In the genomic region with DNA sequence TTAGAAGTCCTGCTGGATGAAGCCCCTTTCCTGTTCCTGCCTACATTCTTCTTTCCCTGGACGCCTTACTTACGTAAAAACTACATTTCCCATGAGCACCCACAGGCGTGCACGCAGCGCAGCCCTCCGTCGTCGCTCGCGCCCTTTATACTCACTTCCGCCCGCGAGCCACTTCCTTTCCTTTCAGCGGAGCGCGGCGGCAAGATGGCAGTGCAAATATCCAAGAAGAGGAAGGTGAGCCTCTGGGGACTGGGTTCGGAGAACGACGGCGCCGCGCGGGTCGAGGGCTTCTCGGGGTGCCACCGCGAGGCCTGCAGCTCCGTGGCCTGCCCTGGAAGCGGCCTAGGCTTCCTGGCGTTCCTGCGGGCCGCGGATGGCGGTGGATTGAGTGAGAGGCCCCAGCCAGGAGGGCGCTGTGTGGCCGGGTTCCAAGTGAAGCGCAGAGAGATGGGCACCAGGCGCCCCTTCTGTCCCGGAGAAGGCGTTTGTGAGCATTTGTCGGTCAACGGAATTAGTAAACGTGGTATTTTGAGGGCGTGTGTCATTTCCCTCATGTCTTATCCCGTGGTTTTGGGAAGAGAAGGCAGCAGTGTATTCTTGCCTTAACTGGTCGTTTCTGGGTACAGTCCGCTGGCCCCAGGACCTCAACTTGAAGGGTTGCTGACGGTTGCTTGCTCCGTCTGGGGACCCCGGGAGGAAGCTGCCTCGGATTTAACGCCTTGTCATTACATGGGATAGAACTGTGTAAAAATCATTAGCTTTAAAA, we compare ENCODE assay signal across 1 cellular context.
TF ChIP-seq lines count a peak whose summit lies in the region.

A gene (plus strand): TSS at position 175 of the 766 bp plus-strand sequence. CDS start 30 bp downstream, at position 205.

TF ChIP-seq in HepG2, 621 proteins besides CTCF, POLR2A, EP300 and RAD21 (continued from another document and continues in another):
- TF ChIP-seq, protein P1, sequence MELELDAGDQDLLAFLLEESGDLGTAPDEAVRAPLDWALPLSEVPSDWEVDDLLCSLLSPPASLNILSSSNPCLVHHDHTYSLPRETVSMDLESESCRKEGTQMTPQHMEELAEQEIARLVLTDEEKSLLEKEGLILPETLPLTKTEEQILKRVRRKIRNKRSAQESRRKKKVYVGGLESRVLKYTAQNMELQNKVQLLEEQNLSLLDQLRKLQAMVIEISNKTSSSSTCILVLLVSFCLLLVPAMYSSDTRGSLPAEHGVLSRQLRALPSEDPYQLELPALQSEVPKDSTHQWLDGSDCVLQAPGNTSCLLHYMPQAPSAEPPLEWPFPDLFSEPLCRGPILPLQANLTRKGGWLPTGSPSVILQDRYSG (CRISPR knock-in tag; IDR thresholded peaks at IDR 0.05): 0 out of 2 replicates have a peak, but pooled peaks have one; percentile 53
- TF ChIP-seq TMF1 (CRISPR knock-in tag; IDR thresholded peaks at IDR 0.05; ENCODE audit: low read depth) (peak; percentile 77), ZNF253 (CRISPR knock-in tag; IDR thresholded peaks at IDR 0.05; ENCODE audit: borderline replicate concordance) (no peak), NR2F6 (IDR thresholded peaks at IDR 0.05) (no peak), NR2F6 (CRISPR knock-in tag; IDR thresholded peaks at IDR 0.05) (peak; percentile 45; the same call in 1 of the 2 replicates), ZNF3 (CRISPR knock-in tag; IDR thresholded peaks at IDR 0.05) (no peak), PTBP1 (IDR thresholded peaks at IDR 0.05; ENCODE audit: low read depth, low read length, poor library complexity, severe bottlenecking) (peak; percentile 89), FOXM1 (CRISPR knock-in tag; IDR thresholded peaks at IDR 0.05) (no peak), SRF (IDR thresholded peaks at IDR 0.05; ENCODE audit: low read depth, low read length) (0 out of 2 replicates have a peak, but pooled peaks have one; percentile 32), KDM6A (CRISPR knock-in tag; IDR thresholded peaks at IDR 0.05; ENCODE audit: low read depth) (no peak), ZNF296 (CRISPR knock-in tag; conservative IDR thresholded peaks at IDR 0.05) (0 out of 2 replicates have a peak, but pooled peaks have one; percentile 68), NFE2 (CRISPR knock-in tag; IDR thresholded peaks at IDR 0.05) (no peak), FOXA3 (CRISPR knock-in tag; IDR thresholded peaks at IDR 0.05) (peak; percentile 70), FOXP1 (IDR thresholded peaks at IDR 0.05) (no peak), FOXP1 (CRISPR knock-in tag; IDR thresholded peaks at IDR 0.05) (no peak), ZBTB7A (CRISPR knock-in tag; IDR thresholded peaks at IDR 0.05) (0 out of 2 replicates have a peak, but pooled peaks have one; percentile 52), ZNF326 (CRISPR knock-in tag; IDR thresholded peaks at IDR 0.05; ENCODE audit: borderline replicate concordance) (no peak), ZNF569 (CRISPR knock-in tag; IDR thresholded peaks at IDR 0.05; ENCODE audit: borderline replicate concordance) (0 out of 2 replicates have a peak, but pooled peaks have one; percentile 61), ZNF570 (CRISPR knock-in tag; IDR thresholded peaks at IDR 0.05; ENCODE audit: borderline replicate concordance) (peak; percentile 88), NKX3-1 (CRISPR knock-in tag; IDR thresholded peaks at IDR 0.05) (peak; percentile 86), ETV6 (CRISPR knock-in tag; conservative IDR thresholded peaks at IDR 0.05) (peak; percentile 87; the same call in 1 of the 2 replicates), ZNF446 (CRISPR knock-in tag; IDR thresholded peaks at IDR 0.05) (no peak), ZNF75D (CRISPR knock-in tag; IDR thresholded peaks at IDR 0.05; ENCODE audit: borderline replicate concordance) (no peak), ZNF33B (CRISPR knock-in tag; IDR thresholded peaks at IDR 0.05) (peak; percentile 95), NCOR1 (IDR thresholded peaks at IDR 0.05; ENCODE audit: borderline replicate concordance, low read length) (no peak; the same call in 1 of the 2 replicates), GABPB1 (CRISPR knock-in tag; IDR thresholded peaks at IDR 0.05) (peak; percentile 98), HCFC1 (IDR thresholded peaks at IDR 0.05; ENCODE audit: low read depth, low read length) (peak; percentile 92), ZNF552 (CRISPR knock-in tag; IDR thresholded peaks at IDR 0.05; ENCODE audit: borderline replicate concordance) (no peak), JUN (CRISPR knock-in tag; IDR thresholded peaks at IDR 0.05) (no peak), EEA1 (CRISPR knock-in tag; IDR thresholded peaks at IDR 0.05; ENCODE audit: borderline replicate concordance) (no peak), TSC22D2 (CRISPR knock-in tag; IDR thresholded peaks at IDR 0.05; ENCODE audit: borderline replicate concordance) (peak; percentile 95), TEAD2 (CRISPR knock-in tag; IDR thresholded peaks at IDR 0.05) (no peak), ZNF317 (CRISPR knock-in tag; IDR thresholded peaks at IDR 0.05) (peak; percentile 71; the same call in 1 of the 2 replicates), SIN3B (IDR thresholded peaks at IDR 0.05; ENCODE audit: low read length) (0 out of 2 replicates have a peak, but pooled peaks have one; percentile 51), HNRNPLL (IDR thresholded peaks at IDR 0.05; ENCODE audit: low read depth, low read length, poor library complexity, severe bottlenecking) (peak; percentile 74), RNF2 (conservative IDR thresholded peaks at IDR 0.05; ENCODE audit: low read depth) (0 out of 2 replicates have a peak, but pooled peaks have one; percentile 53), ZBTB1 (CRISPR knock-in tag; IDR thresholded peaks at IDR 0.05; ENCODE audit: borderline replicate concordance) (no peak), ZMYM2 (CRISPR knock-in tag; IDR thresholded peaks at IDR 0.05) (no peak), XBP1 (CRISPR knock-in tag; IDR thresholded peaks at IDR 0.05) (no peak), GPN1 (CRISPR knock-in tag; IDR thresholded peaks at IDR 0.05; ENCODE audit: borderline replicate concordance) (peak; percentile 90; the same call in 1 of the 2 replicates), ZSCAN21 (CRISPR knock-in tag; IDR thresholded peaks at IDR 0.05; ENCODE audit: borderline replicate concordance) (peak; percentile 43; the same call in 1 of the 2 replicates), ZNF605 (CRISPR knock-in tag; IDR thresholded peaks at IDR 0.05) (peak; percentile 95; the same call in 1 of the 2 replicates)
- TF ChIP-seq, protein P2, sequence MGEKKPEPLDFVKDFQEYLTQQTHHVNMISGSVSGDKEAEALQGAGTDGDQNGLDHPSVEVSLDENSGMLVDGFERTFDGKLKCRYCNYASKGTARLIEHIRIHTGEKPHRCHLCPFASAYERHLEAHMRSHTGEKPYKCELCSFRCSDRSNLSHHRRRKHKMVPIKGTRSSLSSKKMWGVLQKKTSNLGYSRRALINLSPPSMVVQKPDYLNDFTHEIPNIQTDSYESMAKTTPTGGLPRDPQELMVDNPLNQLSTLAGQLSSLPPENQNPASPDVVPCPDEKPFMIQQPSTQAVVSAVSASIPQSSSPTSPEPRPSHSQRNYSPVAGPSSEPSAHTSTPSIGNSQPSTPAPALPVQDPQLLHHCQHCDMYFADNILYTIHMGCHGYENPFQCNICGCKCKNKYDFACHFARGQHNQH (CRISPR knock-in tag; IDR thresholded peaks at IDR 0.05): peak; percentile 93
- TF ChIP-seq, protein P3, sequence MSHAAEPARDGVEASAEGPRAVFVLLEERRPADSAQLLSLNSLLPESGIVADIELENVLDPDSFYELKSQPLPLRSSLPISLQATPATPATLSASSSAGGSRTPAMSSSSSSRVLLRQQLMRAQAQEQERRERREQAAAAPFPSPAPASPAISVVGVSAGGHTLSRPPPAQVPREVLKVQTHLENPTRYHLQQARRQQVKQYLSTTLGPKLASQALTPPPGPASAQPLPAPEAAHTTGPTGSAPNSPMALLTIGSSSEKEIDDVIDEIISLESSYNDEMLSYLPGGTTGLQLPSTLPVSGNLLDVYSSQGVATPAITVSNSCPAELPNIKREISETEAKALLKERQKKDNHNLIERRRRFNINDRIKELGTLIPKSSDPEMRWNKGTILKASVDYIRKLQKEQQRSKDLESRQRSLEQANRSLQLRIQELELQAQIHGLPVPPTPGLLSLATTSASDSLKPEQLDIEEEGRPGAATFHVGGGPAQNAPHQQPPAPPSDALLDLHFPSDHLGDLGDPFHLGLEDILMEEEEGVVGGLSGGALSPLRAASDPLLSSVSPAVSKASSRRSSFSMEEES (CRISPR knock-in tag; IDR thresholded peaks at IDR 0.05): peak; percentile 61
- TF ChIP-seq, protein P4, sequence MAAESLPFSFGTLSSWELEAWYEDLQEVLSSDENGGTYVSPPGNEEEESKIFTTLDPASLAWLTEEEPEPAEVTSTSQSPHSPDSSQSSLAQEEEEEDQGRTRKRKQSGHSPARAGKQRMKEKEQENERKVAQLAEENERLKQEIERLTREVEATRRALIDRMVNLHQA (CRISPR knock-in tag; IDR thresholded peaks at IDR 0.05): no peak
- TF ChIP-seq, protein P5, sequence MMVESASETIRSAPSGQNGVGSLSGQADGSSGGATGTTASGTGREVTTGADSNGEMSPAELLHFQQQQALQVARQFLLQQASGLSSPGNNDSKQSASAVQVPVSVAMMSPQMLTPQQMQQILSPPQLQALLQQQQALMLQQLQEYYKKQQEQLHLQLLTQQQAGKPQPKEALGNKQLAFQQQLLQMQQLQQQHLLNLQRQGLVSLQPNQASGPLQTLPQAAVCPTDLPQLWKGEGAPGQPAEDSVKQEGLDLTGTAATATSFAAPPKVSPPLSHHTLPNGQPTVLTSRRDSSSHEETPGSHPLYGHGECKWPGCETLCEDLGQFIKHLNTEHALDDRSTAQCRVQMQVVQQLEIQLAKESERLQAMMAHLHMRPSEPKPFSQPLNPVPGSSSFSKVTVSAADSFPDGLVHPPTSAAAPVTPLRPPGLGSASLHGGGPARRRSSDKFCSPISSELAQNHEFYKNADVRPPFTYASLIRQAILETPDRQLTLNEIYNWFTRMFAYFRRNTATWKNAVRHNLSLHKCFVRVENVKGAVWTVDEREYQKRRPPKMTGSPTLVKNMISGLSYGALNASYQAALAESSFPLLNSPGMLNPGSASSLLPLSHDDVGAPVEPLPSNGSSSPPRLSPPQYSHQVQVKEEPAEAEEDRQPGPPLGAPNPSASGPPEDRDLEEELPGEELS (CRISPR knock-in tag; IDR thresholded peaks at IDR 0.05): peak; percentile 39; the same call in 1 of the 2 replicates
- TF ChIP-seq, protein P6, sequence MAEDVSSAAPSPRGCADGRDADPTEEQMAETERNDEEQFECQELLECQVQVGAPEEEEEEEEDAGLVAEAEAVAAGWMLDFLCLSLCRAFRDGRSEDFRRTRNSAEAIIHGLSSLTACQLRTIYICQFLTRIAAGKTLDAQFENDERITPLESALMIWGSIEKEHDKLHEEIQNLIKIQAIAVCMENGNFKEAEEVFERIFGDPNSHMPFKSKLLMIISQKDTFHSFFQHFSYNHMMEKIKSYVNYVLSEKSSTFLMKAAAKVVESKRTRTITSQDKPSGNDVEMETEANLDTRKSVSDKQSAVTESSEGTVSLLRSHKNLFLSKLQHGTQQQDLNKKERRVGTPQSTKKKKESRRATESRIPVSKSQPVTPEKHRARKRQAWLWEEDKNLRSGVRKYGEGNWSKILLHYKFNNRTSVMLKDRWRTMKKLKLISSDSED (CRISPR knock-in tag; IDR thresholded peaks at IDR 0.05): no peak
- TF ChIP-seq, protein P7, sequence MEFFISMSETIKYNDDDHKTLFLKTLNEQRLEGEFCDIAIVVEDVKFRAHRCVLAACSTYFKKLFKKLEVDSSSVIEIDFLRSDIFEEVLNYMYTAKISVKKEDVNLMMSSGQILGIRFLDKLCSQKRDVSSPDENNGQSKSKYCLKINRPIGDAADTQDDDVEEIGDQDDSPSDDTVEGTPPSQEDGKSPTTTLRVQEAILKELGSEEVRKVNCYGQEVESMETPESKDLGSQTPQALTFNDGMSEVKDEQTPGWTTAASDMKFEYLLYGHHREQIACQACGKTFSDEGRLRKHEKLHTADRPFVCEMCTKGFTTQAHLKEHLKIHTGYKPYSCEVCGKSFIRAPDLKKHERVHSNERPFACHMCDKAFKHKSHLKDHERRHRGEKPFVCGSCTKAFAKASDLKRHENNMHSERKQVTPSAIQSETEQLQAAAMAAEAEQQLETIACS (CRISPR knock-in tag; IDR thresholded peaks at IDR 0.05): peak; percentile 54
- TF ChIP-seq, protein P8, sequence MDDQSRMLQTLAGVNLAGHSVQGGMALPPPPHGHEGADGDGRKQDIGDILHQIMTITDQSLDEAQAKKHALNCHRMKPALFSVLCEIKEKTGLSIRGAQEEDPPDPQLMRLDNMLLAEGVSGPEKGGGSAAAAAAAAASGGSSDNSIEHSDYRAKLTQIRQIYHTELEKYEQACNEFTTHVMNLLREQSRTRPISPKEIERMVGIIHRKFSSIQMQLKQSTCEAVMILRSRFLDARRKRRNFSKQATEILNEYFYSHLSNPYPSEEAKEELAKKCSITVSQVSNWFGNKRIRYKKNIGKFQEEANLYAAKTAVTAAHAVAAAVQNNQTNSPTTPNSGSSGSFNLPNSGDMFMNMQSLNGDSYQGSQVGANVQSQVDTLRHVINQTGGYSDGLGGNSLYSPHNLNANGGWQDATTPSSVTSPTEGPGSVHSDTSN (CRISPR knock-in tag; IDR thresholded peaks at IDR 0.05; ENCODE audit: borderline replicate concordance): no peak; the same call in 1 of the 2 replicates
- TF ChIP-seq, protein P9, sequence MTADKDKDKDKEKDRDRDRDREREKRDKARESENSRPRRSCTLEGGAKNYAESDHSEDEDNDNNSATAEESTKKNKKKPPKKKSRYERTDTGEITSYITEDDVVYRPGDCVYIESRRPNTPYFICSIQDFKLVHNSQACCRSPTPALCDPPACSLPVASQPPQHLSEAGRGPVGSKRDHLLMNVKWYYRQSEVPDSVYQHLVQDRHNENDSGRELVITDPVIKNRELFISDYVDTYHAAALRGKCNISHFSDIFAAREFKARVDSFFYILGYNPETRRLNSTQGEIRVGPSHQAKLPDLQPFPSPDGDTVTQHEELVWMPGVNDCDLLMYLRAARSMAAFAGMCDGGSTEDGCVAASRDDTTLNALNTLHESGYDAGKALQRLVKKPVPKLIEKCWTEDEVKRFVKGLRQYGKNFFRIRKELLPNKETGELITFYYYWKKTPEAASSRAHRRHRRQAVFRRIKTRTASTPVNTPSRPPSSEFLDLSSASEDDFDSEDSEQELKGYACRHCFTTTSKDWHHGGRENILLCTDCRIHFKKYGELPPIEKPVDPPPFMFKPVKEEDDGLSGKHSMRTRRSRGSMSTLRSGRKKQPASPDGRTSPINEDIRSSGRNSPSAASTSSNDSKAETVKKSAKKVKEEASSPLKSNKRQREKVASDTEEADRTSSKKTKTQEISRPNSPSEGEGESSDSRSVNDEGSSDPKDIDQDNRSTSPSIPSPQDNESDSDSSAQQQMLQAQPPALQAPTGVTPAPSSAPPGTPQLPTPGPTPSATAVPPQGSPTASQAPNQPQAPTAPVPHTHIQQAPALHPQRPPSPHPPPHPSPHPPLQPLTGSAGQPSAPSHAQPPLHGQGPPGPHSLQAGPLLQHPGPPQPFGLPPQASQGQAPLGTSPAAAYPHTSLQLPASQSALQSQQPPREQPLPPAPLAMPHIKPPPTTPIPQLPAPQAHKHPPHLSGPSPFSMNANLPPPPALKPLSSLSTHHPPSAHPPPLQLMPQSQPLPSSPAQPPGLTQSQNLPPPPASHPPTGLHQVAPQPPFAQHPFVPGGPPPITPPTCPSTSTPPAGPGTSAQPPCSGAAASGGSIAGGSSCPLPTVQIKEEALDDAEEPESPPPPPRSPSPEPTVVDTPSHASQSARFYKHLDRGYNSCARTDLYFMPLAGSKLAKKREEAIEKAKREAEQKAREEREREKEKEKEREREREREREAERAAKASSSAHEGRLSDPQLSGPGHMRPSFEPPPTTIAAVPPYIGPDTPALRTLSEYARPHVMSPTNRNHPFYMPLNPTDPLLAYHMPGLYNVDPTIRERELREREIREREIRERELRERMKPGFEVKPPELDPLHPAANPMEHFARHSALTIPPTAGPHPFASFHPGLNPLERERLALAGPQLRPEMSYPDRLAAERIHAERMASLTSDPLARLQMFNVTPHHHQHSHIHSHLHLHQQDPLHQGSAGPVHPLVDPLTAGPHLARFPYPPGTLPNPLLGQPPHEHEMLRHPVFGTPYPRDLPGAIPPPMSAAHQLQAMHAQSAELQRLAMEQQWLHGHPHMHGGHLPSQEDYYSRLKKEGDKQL (CRISPR knock-in tag; IDR thresholded peaks at IDR 0.05; ENCODE audit: low read depth): 0 out of 2 replicates have a peak, but pooled peaks have one; percentile 8
